Comparison of ENCODE assay signal across 34 cellular contexts in the genomic region with DNA sequence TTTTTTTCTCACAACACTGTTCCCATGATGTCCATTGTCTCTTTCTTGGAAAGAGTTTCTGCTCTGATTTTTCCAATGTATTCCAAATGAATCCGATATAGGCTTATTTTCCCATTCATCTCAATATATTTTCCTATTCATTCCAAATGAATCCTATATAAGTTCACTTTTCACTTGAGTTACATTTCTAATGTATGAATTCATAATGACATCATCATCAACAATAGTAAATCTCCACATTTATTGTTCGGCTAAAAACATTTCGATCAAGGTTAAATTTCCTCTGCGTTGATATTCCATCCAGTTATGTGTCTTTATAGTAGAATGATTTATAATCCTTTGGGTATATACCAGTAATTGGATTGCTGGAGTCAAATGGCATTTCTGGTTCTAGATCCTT.
"Had no signal": no experiment of that assay in that cellular context is flagged by ENCODE, and none has a peak within 500 bp of the region (broad histone marks: within the 10 kb centered on the region; RNA-seq: fewer than 3 reads in every experiment).

No MANE protein-coding gene starts in this region.

- DNase-seq: Karpas-422, Kasumi-1, MG63, MM.1S, MV-4-11, NCI-H1048, NCI-H1092, NCI-H1092 treated with DMSO at 0.1 percent for 48 hours, NCI-H1105, NCI-H1105 treated with DMSO at 0.1 percent for 48 hours, NCI-H1417, NCI-H1417 treated with DMSO at 0.1 percent for 48 hours, NCI-H1436, NCI-H1436 treated with DMSO at 0.1 percent for 48 hours, NCI-H146, NCI-H1694, NCI-H1694 treated with DMSO at 0.1 percent for 48 hours, NCI-H187, NCI-H187 treated with DMSO at 0.1 percent for 48 hours, NCI-H1930, NCI-H2029, NCI-H2029 treated with DMSO at 0.1 percent for 48 hours, NCI-H2081, NCI-H2081 treated with DMSO at 0.1 percent for 48 hours, NCI-H2107, NCI-H2171, NCI-H2171 treated with DMSO at 0.1 percent for 48 hours, NCI-H2227 treated with DMSO at 0.1 percent for 48 hours, NCI-H226, NCI-H345, NCI-H446, NCI-H446 treated with DMSO at 0.1 percent for 48 hours, NCI-H510A, NCI-H510A treated with DMSO at 0.1 percent for 48 hours had no signal

- H3K36me3 ChIP-seq: MG63 had no signal

- H3K27me3 ChIP-seq: MG63 had no signal

- H3K4me3 ChIP-seq: MG63 had no signal
